ENCODE assay signal across 8 cellular contexts in genomic region chr7:116952640-116953371, GRCh38. TPM values are rescaled to one million over a fixed set of nuclear protein-coding genes. Genes with fewer than 3 reads are reported as not detected.
A peak's percentile ranks its signal among the peaks of the same experiment; 100 is the strongest.
DNase-seq lines count a peak whose midpoint lies in the region; ATAC-seq and TF ChIP-seq lines count a peak whose summit lies in the region.

No MANE protein-coding gene starts in this region.

- no peak for TF ChIP-seq CTCF in osteoblast (IDR thresholded peaks at IDR 0.05; ENCODE audit: extremely low read depth, low read depth, low read length)

- no peaks in the 10 kb centered on the region for H4K20me1 ChIP-seq in osteoblast (ENCODE audit: insufficient read depth, low read length)

- peak overlapping the region; percentile 99 for H3K4me2 ChIP-seq in osteoblast (ENCODE audit: insufficient read depth, low read length)

- peaks cover 0 to 3% of the 10 kb centered on the region in 2 donors for H3K36me3 Mint-ChIP-seq in activated T-cell treated with anti-CD3 and anti-CD28 coated beads, Interleukin-2, amount 50 U/mL, for 72 hours (ENCODE audit: insufficient read depth in 2 of 2)

- peak overlapping the region; percentile 89 for H3K4me3 ChIP-seq in osteoblast (ENCODE audit: insufficient read depth, low read length)

- peaks cover 28% of the 10 kb centered on the region for H3K4me1 Mint-ChIP-seq in activated T-cell treated with anti-CD3 and anti-CD28 coated beads, Interleukin-2, amount 50 U/mL, for 72 hours (ENCODE audit: low read depth)

- peak; percentile 17 for ATAC-seq in HG02623 (IDR thresholded peaks at IDR 0.05; ENCODE audit: unreplicated experiment)
- ATAC-seq in activated T-cell treated with anti-CD3 and anti-CD28 coated beads, Interleukin-2, amount 50 U/mL, for 72 hours (replicated peaks in 1 of 2) = peak in 1 of 2 donors; percentile 2
- no peak for ATAC-seq in Right ventricle myocardium superior (ENCODE audit: poor library complexity)
- ATAC-seq in HG03095 (IDR thresholded peaks at IDR 0.05; ENCODE audit: unreplicated experiment) = no peak

- DNase-seq in NCI-H187 (lab: John Stamatoyannopoulos, UW) = peak; percentile 29 to 66
- DNase-seq in NCI-H187 treated with DMSO at 0.1 percent for 48 hours (lab: John Stamatoyannopoulos, UW) = no peak
- DNase-seq in NCI-H2171 treated with DMSO at 0.1 percent for 48 hours (lab: John Stamatoyannopoulos, UW) = peak; percentile 80
- DNase-seq in activated T-cell treated with anti-CD3 and anti-CD28 coated beads, Interleukin-2, amount 50 U/mL, for 72 hours = no peak
- peak; percentile 84 for DNase-seq in Right ventricle myocardium superior
- peak; percentile 11 for DNase-seq in osteoblast (ENCODE audit: insufficient read length, low spot score, missing footprints)

- H3K27ac ChIP-seq in osteoblast (ENCODE audit: low read depth, low read length) = peak overlapping the region; percentile 87

- peaks cover 21% of the 10 kb centered on the region for H3K4me1 ChIP-seq in osteoblast (ENCODE audit: insufficient read depth, low read length)

- peak overlapping the region; percentile 97 for H2AFZ ChIP-seq in osteoblast (ENCODE audit: low read length)

- H3K27ac Mint-ChIP-seq in activated T-cell treated with anti-CD3 and anti-CD28 coated beads, Interleukin-2, amount 50 U/mL, for 72 hours = peak overlapping the region; percentile 90

- no peaks in the 10 kb centered on the region for H3K9me3 ChIP-seq in osteoblast (ENCODE audit: low read depth, low read length)

- H3K79me2 ChIP-seq in osteoblast (ENCODE audit: insufficient read depth, low read length) = peaks cover 36% of the 10 kb centered on the region

- no peaks in the 10 kb centered on the region for H3K36me3 ChIP-seq in osteoblast (ENCODE audit: insufficient read depth, low read length)

- H3K27me3 Mint-ChIP-seq in activated T-cell treated with anti-CD3 and anti-CD28 coated beads, Interleukin-2, amount 50 U/mL, for 72 hours (ENCODE audit: low read depth) = peaks cover 13% of the 10 kb centered on the region

- no peaks in the 10 kb centered on the region for H3K27me3 ChIP-seq in osteoblast (ENCODE audit: insufficient read depth, low read length)

- H3K4me3 Mint-ChIP-seq in activated T-cell treated with anti-CD3 and anti-CD28 coated beads, Interleukin-2, amount 50 U/mL, for 72 hours = peak overlapping the region; percentile 75 to 81

- intact Hi-C loops in Right ventricle myocardium superior (cut with DNase I) = no loop called here

- no peaks in the 10 kb centered on the region for H3K9me3 Mint-ChIP-seq in activated T-cell treated with anti-CD3 and anti-CD28 coated beads, Interleukin-2, amount 50 U/mL, for 72 hours

RNA-seq across cellular contexts. Expression of gene ST7, which starts 0.5 kb away (rescaled TPM):
- 1 to 10 TPM; 6.2 to 7.2 TPM for total RNA-seq in activated T-cell treated with anti-CD3 and anti-CD28 coated beads, Interleukin-2, amount 50 U/mL, for 72 hours
- total RNA-seq in Right ventricle myocardium superior (29.7 TPM), osteoblast (19.9 and 22.4 TPM in 2 replicates)

Comparison
In these comparisons a context has a peak if more than half of its experiments do, and no peak if none do; other contexts are left out.
1. DNase-seq: peak in NCI-H187 (2 of 2), NCI-H2171 treated with DMSO at 0.1 percent for 48 hours (single experiment), Right ventricle myocardium superior (single experiment) and osteoblast (single experiment); none in NCI-H187 treated with DMSO at 0.1 percent for 48 hours (single experiment) and activated T-cell treated with anti-CD3 and anti-CD28 coated beads, Interleukin-2, amount 50 U/mL, for 72 hours (0 of 2).